ENCODE assay signal across 8 cellular contexts in the genomic region with DNA sequence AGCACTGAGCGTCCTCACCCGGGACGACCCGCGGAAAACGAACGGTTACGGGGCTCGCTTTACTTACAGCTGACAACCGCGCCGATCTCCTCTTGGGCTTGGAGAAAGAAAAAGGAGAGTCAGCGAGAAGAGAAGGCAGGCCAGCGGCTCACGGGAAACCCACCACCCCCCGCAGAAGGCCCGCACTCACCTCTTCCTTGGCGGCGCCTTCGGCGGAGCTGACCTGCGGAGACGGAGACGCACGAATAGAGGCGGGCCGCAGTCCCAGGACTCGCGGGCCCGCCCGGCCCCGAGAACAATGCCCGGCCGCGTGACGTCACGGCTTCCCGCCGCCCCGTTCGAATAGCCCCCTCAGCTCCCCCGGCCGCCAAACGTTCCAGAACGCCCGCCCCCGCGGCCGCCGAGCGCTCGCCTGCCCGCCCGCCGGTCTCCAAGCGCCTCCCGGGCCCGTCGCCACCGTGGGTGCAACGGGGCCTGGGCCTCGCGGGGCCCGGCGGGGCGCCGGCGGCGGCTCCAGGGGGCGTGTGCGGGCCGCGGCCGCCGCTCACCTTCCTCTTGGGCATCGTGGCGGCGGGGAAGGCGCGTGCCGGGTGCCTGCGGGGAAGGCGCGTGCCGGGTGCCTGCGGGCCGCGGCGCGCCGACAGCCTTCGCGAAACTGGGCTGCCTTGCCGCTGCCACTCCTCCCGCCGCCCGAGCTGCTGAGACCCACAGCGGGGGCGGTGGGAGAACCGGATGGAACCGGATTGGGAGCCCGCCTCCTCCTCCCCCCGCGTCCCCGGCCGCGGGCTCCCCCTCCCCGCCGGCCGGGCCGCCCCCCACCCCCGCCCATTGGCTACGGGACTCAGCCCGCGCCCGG.
DNase-seq lines count a peak whose midpoint lies in the region; TF ChIP-seq lines count a peak whose summit lies in the region.

A gene with protein sequence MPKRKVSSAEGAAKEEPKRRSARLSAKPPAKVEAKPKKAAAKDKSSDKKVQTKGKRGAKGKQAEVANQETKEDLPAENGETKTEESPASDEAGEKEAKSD (minus strand): TSS at position 734 of the 856 bp plus-strand sequence. CDS start 171 bp downstream, at position 563.

- H4K20me1 ChIP-seq in MM.1S (ENCODE audit: insufficient read depth, low read length), result peaks cover 17% of the 10 kb centered on the region

- H3K27me3 ChIP-seq in HAP-1 (ENCODE audit: low read depth) (no peaks in the 10 kb centered on the region), MM.1S (replicated peaks; ENCODE audit: insufficient read depth, low read length) (no peaks in the 10 kb centered on the region), neuron (ENCODE audit: insufficient read depth, low read length) (no peaks in the 10 kb centered on the region), subcutaneous abdominal adipose tissue (ENCODE audit: control insufficient read depth in 5 of 5, insufficient read depth in 4 of 5, low read length in 5 of 5) (peaks cover 0 to 2% (median 0%) of the 10 kb centered on the region in 5 donors)

- in situ Hi-C loops in HAP-1 (cut with MboI; ENCODE audit: low sequenced_read_pairs), result no loop called here

- H3K9me2 ChIP-seq in MM.1S (replicated peaks; ENCODE audit: insufficient read depth, low read length), result no peaks in the 10 kb centered on the region

- H3K4me3 ChIP-seq in HAP-1, result peak within 1 kb of the TSS; percentile 77
- H3K4me3 ChIP-seq in MM.1S (ENCODE audit: low read length), result peak within 1 kb of the TSS; percentile 90
- peak within 1 kb of the TSS; percentile 71 to 85 for H3K4me3 ChIP-seq in foreskin fibroblast (ENCODE audit: low read depth in 1 of 2, low read length in 2 of 2)
- peak within 1 kb of the TSS; percentile 89 for H3K4me3 ChIP-seq in neuron (ENCODE audit: low read length)
- peak within 1 kb of the TSS; percentile 84 to 98 (median 87) for H3K4me3 ChIP-seq in subcutaneous abdominal adipose tissue (ENCODE audit: low read depth in 1 of 5, low read length in 5 of 5)

- peaks cover 17% of the 10 kb centered on the region for H3F3A ChIP-seq in MM.1S (ENCODE audit: insufficient read depth, low read length)

- H3K36me3 ChIP-seq in HAP-1 (replicated peaks) (peaks cover 36% of the 10 kb centered on the region), MM.1S (replicated peaks; ENCODE audit: insufficient read depth, low read length) (peaks cover 33% of the 10 kb centered on the region), neuron (ENCODE audit: insufficient read depth, low read length) (peaks cover 39% of the 10 kb centered on the region), subcutaneous abdominal adipose tissue (ENCODE audit: control insufficient read depth in 5 of 5, insufficient read depth in 5 of 5, low read length in 5 of 5) (peaks cover 2 to 6% (median 3%) of the 10 kb centered on the region in 5 donors)

- peaks cover 29% of the 10 kb centered on the region for H3K4me1 ChIP-seq in HAP-1
- H3K4me1 ChIP-seq in MM.1S (ENCODE audit: low read length), result peaks cover 11% of the 10 kb centered on the region
- peaks cover 23% of the 10 kb centered on the region for H3K4me1 ChIP-seq in neuron (ENCODE audit: insufficient read depth, low read length)
- peaks cover 5 to 26% (median 18%) of the 10 kb centered on the region in 5 donors for H3K4me1 ChIP-seq in subcutaneous abdominal adipose tissue (ENCODE audit: control insufficient read depth in 5 of 5, insufficient read depth in 5 of 5, low read length in 5 of 5)

- H3K9me3 ChIP-seq in HAP-1, result no peaks in the 10 kb centered on the region
- no peaks in the 10 kb centered on the region for H3K9me3 ChIP-seq in MM.1S (replicated peaks; ENCODE audit: insufficient read depth, low read length)
- H3K9me3 ChIP-seq in neuron (ENCODE audit: low read length), result peaks cover 2% of the 10 kb centered on the region
- no peaks in the 10 kb centered on the region for H3K9me3 ChIP-seq in subcutaneous abdominal adipose tissue (ENCODE audit: control insufficient read depth in 5 of 5, low read length in 5 of 5)

- peak within 1 kb of the TSS; percentile 88 for H2AFZ ChIP-seq in MM.1S (ENCODE audit: low read length)
- H2AFZ ChIP-seq in neuron (ENCODE audit: low read depth, low read length), result peak within 1 kb of the TSS; percentile 50

- H3K4me2 ChIP-seq in MM.1S (ENCODE audit: low read depth, low read length), result peak within 1 kb of the TSS; percentile 88

- H3K27ac ChIP-seq in MM.1S (ENCODE audit: low read length) (peak within 1 kb of the TSS; percentile 79), subcutaneous abdominal adipose tissue (ENCODE audit: low read depth, low read length) (peak within 1 kb of the TSS; percentile 68)

- H3K79me2 ChIP-seq in MM.1S (ENCODE audit: low read length), result peaks cover 48% of the 10 kb centered on the region

- DNase-seq in ELR (ENCODE audit: low read depth) (peak; percentile 87), HAP-1 (ENCODE audit: low spot score in 2 of 2) (peak; percentile 83 to 93), MM.1S (peak; percentile 94), SHP77 treated with DMSO at 0.1 percent for 48 hours (lab: John Stamatoyannopoulos, UW) (peak; percentile 54), foreskin fibroblast (peak; percentile 77 to 92)
- DNase-seq in activated effector memory CD4-positive, alpha-beta T cell treated with anti-CD3 and anti-CD28 coated beads, Interleukin-2, amount 50 U/mL, for 16 hours, result peak; percentile 97

- H3K9ac ChIP-seq in MM.1S (ENCODE audit: low read length) (peak within 1 kb of the TSS; percentile 85), subcutaneous abdominal adipose tissue (ENCODE audit: low read length in 5 of 5) (peak within 1 kb of the TSS; percentile 56 to 89 (median 86))

- no peak for TF ChIP-seq CTCF in MM.1S (IDR thresholded peaks at IDR 0.05; ENCODE audit: low read length)
- no peak for TF ChIP-seq CTCF in foreskin fibroblast (IDR thresholded peaks at IDR 0.05; ENCODE audit: low read depth, low read length)

Comparison
In these comparisons a context has a peak if more than half of its experiments do, and no peak if none do; other contexts are left out.
1. Peak in every context shown above with its lines: DNase-seq, H3K4me3 ChIP-seq and H3K27ac ChIP-seq.